In genomic region chr9:38047301-38048251, GRCh38 we compare ENCODE assay signal across 8 cellular contexts. TPM values are rescaled to one million over a fixed set of nuclear protein-coding genes. Genes with fewer than 3 reads are reported as not detected.
DNase-seq lines count a peak whose midpoint lies in the region; ATAC-seq and TF ChIP-seq lines count a peak whose summit lies in the region.

No MANE protein-coding gene starts in this region.

- H3K27ac ChIP-seq in stomach smooth muscle (ENCODE audit: low read length): peak overlapping the region; percentile 92

- H3K4me1 Mint-ChIP-seq in chondrocyte (ENCODE audit: low read depth): peaks cover 52% of the 10 kb centered on the region

- H3K27me3 ChIP-seq in kidney epithelial cell (ENCODE audit: control insufficient read depth, insufficient read depth, low read length) (no peaks in the 10 kb centered on the region), stomach smooth muscle (ENCODE audit: control insufficient read depth in 1 of 2, insufficient read depth in 2 of 2, low read length in 2 of 2) (no peaks in the 10 kb centered on the region)

- peak overlapping the region; percentile 46 for H3K4me3 Mint-ChIP-seq in chondrocyte (ENCODE audit: unreplicated experiment)

- no peaks in the 10 kb centered on the region for H3K36me3 Mint-ChIP-seq in chondrocyte (ENCODE audit: low read depth)

- no peaks in the 10 kb centered on the region for H3K27me3 Mint-ChIP-seq in chondrocyte (ENCODE audit: low read depth)

- H3K4me3 ChIP-seq in kidney epithelial cell (ENCODE audit: low read depth, low read length) (peak overlapping the region; percentile 13), stomach smooth muscle (ENCODE audit: low read length in 2 of 2) (peak overlapping the region; percentile 8 to 65)

- DNase-seq in GM04504 (ENCODE audit: low read depth) (peak; percentile 85), NCI-H2081 treated with DMSO at 0.1 percent for 48 hours (lab: John Stamatoyannopoulos, UW) (peak; percentile 15), chondrocyte (ENCODE audit: low spot score) (peak; percentile 47), kidney epithelial cell (ENCODE audit: low read depth) (peak; percentile 94), GM19240 (ENCODE audit: insufficient read length, low spot score) (no peak), GM10266 (ENCODE audit: extremely low spot score) (no peak)

- no peaks in the 10 kb centered on the region for H3K9me3 Mint-ChIP-seq in chondrocyte (ENCODE audit: low read depth)

- peak overlapping the region; percentile 95 for H3K27ac Mint-ChIP-seq in chondrocyte (ENCODE audit: unreplicated experiment)

- peak overlapping the region; percentile 43 to 53 for H3K9ac ChIP-seq in stomach smooth muscle (ENCODE audit: low read length in 2 of 2)

- no peaks in the 10 kb centered on the region for H3K9me3 ChIP-seq in stomach smooth muscle (ENCODE audit: control insufficient read depth in 2 of 2, low read length in 2 of 2)

- H3K36me3 ChIP-seq in kidney epithelial cell (ENCODE audit: control insufficient read depth, insufficient read depth, low read length) (no peaks in the 10 kb centered on the region), stomach smooth muscle (ENCODE audit: control insufficient read depth in 2 of 2, insufficient read depth in 2 of 2, low read length in 2 of 2) (no peaks in the 10 kb centered on the region)

- no peak for ATAC-seq in HG03460 (IDR thresholded peaks at IDR 0.05; ENCODE audit: unreplicated experiment)

- H3K4me1 ChIP-seq in stomach smooth muscle (ENCODE audit: control insufficient read depth, insufficient read depth, low read length): peaks cover 43% of the 10 kb centered on the region

- TF ChIP-seq CTCF in chondrocyte (IDR thresholded peaks at IDR 0.05) (no peak), kidney epithelial cell (IDR thresholded peaks at IDR 0.05; ENCODE audit: insufficient read depth, low read length, poor library complexity, severe bottlenecking) (no peak), GM10266 (IDR thresholded peaks at IDR 0.05; ENCODE audit: control insufficient read depth, insufficient read depth, low read depth, missing control alignments) (no peak)

RNA-seq across cellular contexts. Expression of gene SHB, which starts 21.5 kb away (rescaled TPM):
- total RNA-seq in chondrocyte (19.6 to 25.1 TPM (median 23.8 TPM) in 3 replicates), kidney epithelial cell (39.1 and 42.2 TPM in 2 replicates)

Comparison
In these comparisons a context has a peak if more than half of its experiments do, and no peak if none do; other contexts are left out.
1. DNase-seq: peak in GM04504 (single experiment), NCI-H2081 treated with DMSO at 0.1 percent for 48 hours (single experiment), chondrocyte (single experiment) and kidney epithelial cell (single experiment); none in GM19240 (single experiment) and GM10266 (single experiment).